Comparison of ENCODE assay signal across 8 cellular contexts in the genomic region with DNA sequence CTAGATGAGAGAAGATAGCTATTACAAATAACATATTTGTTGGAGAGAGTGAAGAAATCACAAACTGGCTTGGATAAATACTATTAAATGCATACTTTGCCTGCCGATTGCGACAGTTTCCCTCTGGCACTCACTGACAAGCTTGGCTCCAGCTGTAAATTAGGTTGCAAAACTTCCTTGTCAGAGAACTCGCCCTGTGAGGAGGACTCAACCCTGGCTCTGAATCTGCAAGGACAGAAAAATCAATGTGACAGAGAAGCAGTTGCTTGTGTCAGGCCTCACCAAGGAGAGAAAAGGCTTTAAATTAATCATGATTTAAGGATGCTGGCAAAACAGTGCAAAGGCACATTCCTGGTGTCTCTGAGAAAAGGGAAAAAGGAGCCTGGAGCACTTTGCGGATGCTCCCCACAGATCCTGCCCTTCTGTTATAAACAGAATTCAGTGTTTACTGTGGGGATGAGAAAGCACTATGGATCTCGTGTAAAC.
A peak's percentile ranks its signal among the peaks of the same experiment; 100 is the strongest.
DNase-seq lines count a peak whose midpoint lies in the region; ATAC-seq and TF ChIP-seq lines count a peak whose summit lies in the region.

No MANE protein-coding gene starts in this region.

- no peak overlapping the region for H3K27ac ChIP-seq in caudate nucleus (ENCODE audit: low read depth, low read length)

- no peak overlapping the region for H3K4me3 ChIP-seq in mucosa of descending colon

- no peaks in the 10 kb centered on the region for H3K36me3 ChIP-seq in mucosa of descending colon (ENCODE audit: low read depth)

- TF ChIP-seq CTCF in mucosa of descending colon (IDR thresholded peaks at IDR 0.05) (no peak), endothelial cell (IDR thresholded peaks at IDR 0.05; ENCODE audit: unreplicated experiment) (no peak)

- no peaks in the 10 kb centered on the region for H3K36me3 Mint-ChIP-seq in dendritic cell treated with granulocyte-macrophage colony-stimulating factor and Interleukin-4, amounts not matched to agents 40 ng/mL and 50 ng/mL, for 4 days (ENCODE audit: low read depth)
- H3K36me3 Mint-ChIP-seq in endothelial cell (ENCODE audit: low read depth, unreplicated experiment): no peaks in the 10 kb centered on the region

- no peaks in the 10 kb centered on the region for H3K9me3 ChIP-seq in mucosa of descending colon

- intact Hi-C loops in Right ventricle myocardium inferior (cut with DNase I) (no loop called here), cardiac septum (cut with DNase I) (no loop called here), mucosa of descending colon (cut with DNase I, micrococcal nuclease) (no loop called here)
- intact Hi-C loops in dendritic cell treated with granulocyte-macrophage colony-stimulating factor and Interleukin-4, amounts not matched to agents 40 ng/mL and 50 ng/mL, for 4 days (cut with micrococcal nuclease): no loop called here

- ATAC-seq in Right ventricle myocardium inferior (peak; percentile 91), mucosa of descending colon (peak; percentile 88)

- no peaks in the 10 kb centered on the region for H3K9me3 Mint-ChIP-seq in dendritic cell treated with granulocyte-macrophage colony-stimulating factor and Interleukin-4, amounts not matched to agents 40 ng/mL and 50 ng/mL, for 4 days
- no peaks in the 10 kb centered on the region for H3K9me3 Mint-ChIP-seq in endothelial cell (ENCODE audit: unreplicated experiment)

- no peak overlapping the region for H3K4me3 Mint-ChIP-seq in dendritic cell treated with granulocyte-macrophage colony-stimulating factor and Interleukin-4, amounts not matched to agents 40 ng/mL and 50 ng/mL, for 4 days
- H3K4me3 Mint-ChIP-seq in endothelial cell (ENCODE audit: unreplicated experiment): no peak overlapping the region

- peaks cover 8% of the 10 kb centered on the region for H3K4me1 ChIP-seq in mucosa of descending colon (ENCODE audit: low read depth)

- peaks cover 20% of the 10 kb centered on the region for H3K4me1 Mint-ChIP-seq in dendritic cell treated with granulocyte-macrophage colony-stimulating factor and Interleukin-4, amounts not matched to agents 40 ng/mL and 50 ng/mL, for 4 days (ENCODE audit: low read depth)
- no peaks in the 10 kb centered on the region for H3K4me1 Mint-ChIP-seq in endothelial cell (ENCODE audit: unreplicated experiment)

- H3K27ac Mint-ChIP-seq in dendritic cell treated with granulocyte-macrophage colony-stimulating factor and Interleukin-4, amounts not matched to agents 40 ng/mL and 50 ng/mL, for 4 days: peak overlapping the region; percentile 25
- H3K27ac Mint-ChIP-seq in endothelial cell (ENCODE audit: unreplicated experiment): no peak overlapping the region

- H3K27me3 Mint-ChIP-seq in dendritic cell treated with granulocyte-macrophage colony-stimulating factor and Interleukin-4, amounts not matched to agents 40 ng/mL and 50 ng/mL, for 4 days: no peaks in the 10 kb centered on the region
- H3K27me3 Mint-ChIP-seq in endothelial cell (ENCODE audit: unreplicated experiment): no peaks in the 10 kb centered on the region

- no peak for DNase-seq in Right ventricle myocardium inferior (ENCODE audit: missing footprints)
- DNase-seq in cardiac septum (ENCODE audit: low spot score): no peak
- peak in 2 of 3 donors; percentile 35 to 56 for DNase-seq in mucosa of descending colon
- DNase-seq in endothelial cell (ENCODE audit: low spot score): no peak
- DNase-seq in mesenteric fat pad (ENCODE audit: low spot score): no peak
- no peak for DNase-seq in caudate nucleus (lab: John Stamatoyannopoulos, UW)
- DNase-seq in DMS153 (lab: John Stamatoyannopoulos, UW): no peak

Comparison
In these comparisons a context has a peak if more than half of its experiments do, and no peak if none do; other contexts are left out.
1. DNase-seq: peak in mucosa of descending colon (2 of 3); none in Right ventricle myocardium inferior (single experiment), cardiac septum (single experiment), endothelial cell (single experiment), mesenteric fat pad (single experiment), caudate nucleus (0 of 61) and DMS153 (single experiment).